Comparison of ENCODE assay signal across 29 cellular contexts in the genomic region with DNA sequence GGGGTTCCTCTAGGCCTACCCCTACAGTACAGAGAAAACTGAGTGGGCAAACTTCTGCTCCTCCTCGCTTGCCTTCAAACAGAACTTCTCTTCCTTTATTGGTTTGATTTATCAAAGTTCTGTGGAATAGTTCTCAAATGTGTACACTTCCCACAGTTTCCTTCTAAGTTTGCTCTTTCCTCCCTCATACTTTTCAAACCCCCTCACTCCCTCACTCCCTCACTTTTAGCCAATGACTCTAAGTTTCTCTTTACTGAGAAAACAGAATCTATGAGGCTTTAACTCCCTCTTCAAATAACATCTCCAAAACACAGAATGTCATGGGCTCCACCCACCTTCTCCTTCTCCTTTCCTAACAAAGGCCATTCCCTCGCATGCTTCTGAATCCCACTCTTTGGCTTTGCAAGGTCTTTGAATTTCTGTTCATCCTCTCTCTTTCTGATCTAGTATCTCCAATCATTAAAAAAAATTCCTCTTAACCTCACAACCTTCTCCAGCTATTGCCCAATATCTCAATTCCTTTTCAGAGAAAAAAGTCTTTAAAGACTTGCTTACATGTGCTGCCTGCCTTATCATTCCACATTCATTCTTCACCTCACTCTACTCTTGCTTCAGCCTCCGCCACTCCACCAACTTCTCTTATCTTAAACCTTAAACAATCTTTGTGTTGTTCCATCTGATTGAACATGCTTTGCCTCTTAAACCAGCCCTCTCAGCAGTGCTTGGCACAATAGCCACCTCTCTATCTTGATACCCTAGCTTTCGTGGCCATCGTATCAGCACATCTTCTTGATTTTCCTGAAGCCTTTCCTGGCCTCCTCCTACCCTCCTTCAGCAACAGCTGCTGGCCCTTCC. TPM values are rescaled to one million over a fixed set of nuclear protein-coding genes. Genes with fewer than 3 reads are reported as not detected.
DNase-seq lines count a peak whose midpoint lies in the region; ATAC-seq and TF ChIP-seq lines count a peak whose summit lies in the region.
"Had no signal": no experiment of that assay in that cellular context is flagged by ENCODE, and none has a peak within 500 bp of the region (broad histone marks: within the 10 kb centered on the region; RNA-seq: fewer than 3 reads in every experiment).

No MANE protein-coding gene starts in this region.

- no peaks in the 10 kb centered on the region for H3K9me2 ChIP-seq in OCI-LY1 (ENCODE audit: low read depth, low read length)

- H3K4me1 Mint-ChIP-seq in activated CD8-positive, alpha-beta T cell treated with anti-CD3 and anti-CD28 coated beads for 36 hours (ENCODE audit: low read depth): no peaks in the 10 kb centered on the region
- H3K4me1 Mint-ChIP-seq: H9 had no signal

- H3K9ac ChIP-seq in OCI-LY1 (ENCODE audit: low read length): no peak overlapping the region
- H3K9ac ChIP-seq: BLaER1 treated with 17β-estradiol and CSF1 and Interleukin-3, amounts not matched to agents 10 nM and 100 nM had no signal

- no peaks in the 10 kb centered on the region for H4K20me1 ChIP-seq in OCI-LY1 (ENCODE audit: insufficient read depth, low read length)
- H4K20me1 ChIP-seq: BLaER1 treated with 17β-estradiol and CSF1 and Interleukin-3, amounts not matched to agents 10 nM and 100 nM had no signal

- no peaks in the 10 kb centered on the region for H3F3A ChIP-seq in OCI-LY1 (ENCODE audit: insufficient read depth, low read length)

- ATAC-seq in sciatic nerve: peak; percentile 43
- no peak for ATAC-seq in activated CD8-positive, alpha-beta T cell treated with anti-CD3 and anti-CD28 coated beads for 36 hours
- ATAC-seq: GM23338 had no signal

- H3K36me3 ChIP-seq in HEK293 (ENCODE audit: control insufficient read depth in 2 of 2, insufficient read depth in 1 of 2, low read length in 2 of 2) (no peaks in the 10 kb centered on the region), OCI-LY1 (ENCODE audit: insufficient read depth, low read length) (no peaks in the 10 kb centered on the region), left ventricle myocardium inferior (no peaks in the 10 kb centered on the region)
- H3K36me3 ChIP-seq: BLaER1 treated with 17β-estradiol and CSF1 and Interleukin-3, amounts not matched to agents 10 nM and 100 nM; SJSA1 had no signal

- H3K4me2 ChIP-seq in OCI-LY1 (ENCODE audit: low read length): peak overlapping the region; percentile 20; the same call in 1 of the 2 replicates
- H3K4me2 ChIP-seq: BLaER1 treated with 17β-estradiol and CSF1 and Interleukin-3, amounts not matched to agents 10 nM and 100 nM; GM23338; PC-9 had no signal

- H3K9me3 Mint-ChIP-seq in activated CD8-positive, alpha-beta T cell treated with anti-CD3 and anti-CD28 coated beads for 36 hours: no peaks in the 10 kb centered on the region
- H3K9me3 Mint-ChIP-seq: CD4-positive, alpha-beta T cell; GM23338; H9; HFFc6 had no signal

- no peak overlapping the region for H2AFZ ChIP-seq in OCI-LY1 (ENCODE audit: low read length)
- H2AFZ ChIP-seq: GM23338, PC-9 had no signal

- no peaks in the 10 kb centered on the region for H3K27me3 Mint-ChIP-seq in activated CD8-positive, alpha-beta T cell treated with anti-CD3 and anti-CD28 coated beads for 36 hours
- H3K27me3 Mint-ChIP-seq: CD4-positive, alpha-beta T cell had no signal

- intact Hi-C loops in sciatic nerve (cut with DNase I): no loop called here
- intact Hi-C loops in left ventricle myocardium inferior (cut with micrococcal nuclease): no loop called here
- intact Hi-C loops in activated CD8-positive, alpha-beta T cell treated with anti-CD3 and anti-CD28 coated beads for 36 hours (cut with micrococcal nuclease): no loop called here

- no peak overlapping the region for H3K27ac Mint-ChIP-seq in activated CD8-positive, alpha-beta T cell treated with anti-CD3 and anti-CD28 coated beads for 36 hours
- H3K27ac Mint-ChIP-seq: CD4-positive, alpha-beta T cell; GM23338; HFFc6 had no signal

- DNase-seq in iris pigment epithelial cell (ENCODE audit: low read depth) (peak; percentile 39), sciatic nerve (ENCODE audit: low spot score) (no peak), NCI-H510A treated with DMSO at 0.1 percent for 48 hours (lab: John Stamatoyannopoulos, UW) (no peak), left ventricle myocardium inferior (no peak)
- no peak for DNase-seq in activated CD8-positive, alpha-beta T cell treated with anti-CD3 and anti-CD28 coated beads for 36 hours
- DNase-seq: AML-193; CD4-positive, alpha-beta T cell; DMS53; H9; KG1; NCI-H1092 treated with DMSO at 0.1 percent for 48 hours; NCI-H1436; NCI-H187; NCI-H2081 treated with DMSO at 0.1 percent for 48 hours; NCI-H2171; NCI-H345; NCI-H524; NCI-H774; PC-9; Right ventricle myocardium superior; RPMI8226 had no signal

- H3K27me3 ChIP-seq in OCI-LY1 (ENCODE audit: insufficient read depth, low read length) (no peaks in the 10 kb centered on the region), left ventricle myocardium inferior (ENCODE audit: low read depth) (no peaks in the 10 kb centered on the region)
- H3K27me3 ChIP-seq: BLaER1 treated with 17β-estradiol and CSF1 and Interleukin-3, amounts not matched to agents 10 nM and 100 nM; SJSA1 had no signal

- no peak for TF ChIP-seq CTCF in HEK293 (tag by site-specific recombination; IDR thresholded peaks at IDR 0.05)
- TF ChIP-seq CTCF in OCI-LY1 (IDR thresholded peaks at IDR 0.05; ENCODE audit: low read length): no peak
- no peak for TF ChIP-seq CTCF in left ventricle myocardium inferior (IDR thresholded peaks at IDR 0.05; ENCODE audit: borderline replicate concordance)
- TF ChIP-seq CTCF in activated CD8-positive, alpha-beta T cell treated with anti-CD3 and anti-CD28 coated beads for 36 hours (IDR thresholded peaks at IDR 0.05): no peak

- H3K27ac ChIP-seq in HEK293 (ENCODE audit: extremely low read depth, low read depth, low read length): no peak overlapping the region
- H3K27ac ChIP-seq in OCI-LY1 (ENCODE audit: low read depth, low read length, poor library complexity, severe bottlenecking): no peak overlapping the region
- H3K27ac ChIP-seq in left ventricle myocardium inferior (replicated peaks): no peak overlapping the region
- H3K27ac ChIP-seq: BLaER1 treated with 17β-estradiol and CSF1 and Interleukin-3, amounts not matched to agents 10 nM and 100 nM; PC-9; SJSA1 had no signal

- H3K4me1 ChIP-seq in HEK293 (ENCODE audit: control insufficient read depth, insufficient read depth, low read length) (no peaks in the 10 kb centered on the region), OCI-LY1 (ENCODE audit: insufficient read depth, low read length, severe bottlenecking) (peaks cover 56% of the 10 kb centered on the region), left ventricle myocardium inferior (peaks cover 42% of the 10 kb centered on the region)
- H3K4me1 ChIP-seq: BLaER1 treated with 17β-estradiol and CSF1 and Interleukin-3, amounts not matched to agents 10 nM and 100 nM; SJSA1 had no signal

- H3K36me3 Mint-ChIP-seq in activated CD8-positive, alpha-beta T cell treated with anti-CD3 and anti-CD28 coated beads for 36 hours (ENCODE audit: low read depth): no peaks in the 10 kb centered on the region

- H3K9me3 ChIP-seq in HEK293 (ENCODE audit: control insufficient read depth, insufficient read depth, low read depth, low read length) (no peaks in the 10 kb centered on the region), OCI-LY1 (ENCODE audit: low read length) (no peaks in the 10 kb centered on the region), left ventricle myocardium inferior (replicated peaks) (no peaks in the 10 kb centered on the region)
- H3K9me3 ChIP-seq: BLaER1 treated with 17β-estradiol and CSF1 and Interleukin-3, amounts not matched to agents 10 nM and 100 nM; SJSA1 had no signal

- H3K79me2 ChIP-seq in OCI-LY1 (ENCODE audit: insufficient read depth, low read length): no peaks in the 10 kb centered on the region

- H3K4me3 Mint-ChIP-seq in activated CD8-positive, alpha-beta T cell treated with anti-CD3 and anti-CD28 coated beads for 36 hours: no peak overlapping the region
- H3K4me3 Mint-ChIP-seq: CD4-positive, alpha-beta T cell; GM23338; H9; HFFc6 had no signal

- CTCF ChIA-PET in HEK293 (lab: Yijun Ruan, JAX): interaction anchor here (0.6 kb wide), 1 partner anchor 25 kb away, joined by 3 read pairs; no protein-coding TSS in a partner anchor
- CTCF ChIA-PET in activated CD8-positive, alpha-beta T cell treated with anti-CD3 and anti-CD28 coated beads for 36 hours (lab: Charles Lee): no interaction called here

- H3K4me3 ChIP-seq in HEK293 (ENCODE audit: low read depth, low read length) (no peak overlapping the region), OCI-LY1 (ENCODE audit: low read depth, low read length, poor library complexity, severe bottlenecking) (no peak overlapping the region), left ventricle myocardium inferior (no peak overlapping the region)
- H3K4me3 ChIP-seq: BLaER1 treated with 17β-estradiol and CSF1 and Interleukin-3, amounts not matched to agents 10 nM and 100 nM; GM23338; PC-9; SJSA1 had no signal

- POLR2A ChIA-PET in HEK293 (lab: Yijun Ruan, JAX): no interaction called here
- POLR2A ChIA-PET in activated CD8-positive, alpha-beta T cell treated with anti-CD3 and anti-CD28 coated beads for 36 hours (lab: Charles Lee): no interaction called here

TF ChIP-seq in HEK293, 187 proteins besides CTCF, POLR2A, EP300 and RAD21:
- peak; percentile 53 for TF ChIP-seq ZFHX2 (tag by site-specific recombination; conservative IDR thresholded peaks at IDR 0.05)
- TF ChIP-seq ZNF664 (tag by site-specific recombination; IDR thresholded peaks at IDR 0.05): no peak
- peak; percentile 86 for TF ChIP-seq EGR2 (tag by site-specific recombination; IDR thresholded peaks at IDR 0.05; ENCODE audit: low read depth)

RNA-seq across cellular contexts. Expression of gene DDI1, which starts 57.2 kb away (rescaled TPM):
- total RNA-seq in sciatic nerve (not detected), left ventricle myocardium inferior (not detected)
- total RNA-seq in activated CD8-positive, alpha-beta T cell treated with anti-CD3 and anti-CD28 coated beads for 36 hours: not detected
- total RNA-seq: CD4-positive, alpha-beta T cell; Daoy; G401; GM23338; H9; HFFc6; PC-9; Right ventricle myocardium superior; SJSA1 had no signal
